Comparison of ENCODE assay signal across 12 cellular contexts in the genomic region with DNA sequence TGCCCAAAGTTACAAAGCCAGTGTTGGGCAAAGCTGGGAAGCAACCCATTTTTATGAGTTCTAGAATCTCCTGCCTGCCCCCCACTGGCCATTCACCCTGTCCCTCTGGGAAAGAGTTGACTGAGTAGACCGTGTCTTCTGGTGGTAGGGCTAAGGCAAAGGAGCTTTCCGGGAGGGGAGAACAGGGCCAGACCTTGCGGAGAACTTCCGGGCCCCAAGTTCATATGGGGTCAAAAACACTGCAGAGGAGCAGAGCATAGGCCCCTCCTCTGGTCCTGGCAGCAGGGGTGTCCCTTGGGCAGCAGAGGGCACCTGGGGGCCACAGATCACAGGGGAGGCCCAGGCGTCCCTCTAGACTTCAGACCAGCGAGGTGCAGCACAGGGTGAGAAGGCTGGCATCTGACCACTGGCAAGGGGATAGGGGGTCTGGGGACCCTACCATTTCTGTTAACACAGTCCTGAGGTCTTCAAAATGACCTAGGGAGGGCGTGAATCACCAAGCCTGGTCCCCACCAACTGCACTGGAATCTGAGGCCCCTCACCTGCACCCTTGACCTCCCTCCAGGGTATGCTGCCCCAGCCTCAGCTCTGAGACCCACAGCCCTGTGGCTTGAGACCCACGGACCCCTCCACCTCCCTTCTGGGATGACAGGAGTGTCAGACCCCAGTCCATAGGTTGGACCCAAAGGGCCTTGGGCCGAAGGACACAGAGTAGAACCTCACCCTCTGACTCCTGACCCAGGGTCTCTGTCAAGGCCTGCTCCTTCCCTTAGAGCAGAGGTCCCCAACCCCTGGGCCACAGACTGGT. TPM values are rescaled to one million over a fixed set of nuclear protein-coding genes. Genes with fewer than 3 reads are reported as not detected.
DNase-seq lines count a peak whose midpoint lies in the region; ATAC-seq and TF ChIP-seq lines count a peak whose summit lies in the region.
"Had no signal": no experiment of that assay in that cellular context is flagged by ENCODE, and none has a peak within 500 bp of the region (broad histone marks: within the 10 kb centered on the region; RNA-seq: fewer than 3 reads in every experiment).

No MANE protein-coding gene starts in this region.

- peaks cover 89% of the 10 kb centered on the region for H3K36me3 Mint-ChIP-seq in Caco-2 (ENCODE audit: insufficient read depth, unreplicated experiment)
- peaks cover 11% of the 10 kb centered on the region for H3K36me3 Mint-ChIP-seq in nephron progenitor cell (ENCODE audit: low read depth)
- H3K36me3 Mint-ChIP-seq in Calu3 (ENCODE audit: insufficient read depth, unreplicated experiment): peaks cover 49% of the 10 kb centered on the region

- CTCF ChIA-PET in Caco-2 (lab: Charles Lee): interaction anchor here (0.7 to 1.9 kb wide), 4 partner anchors 17 to 44 kb away, joined by 3 to 8 read pairs (median 4); a partner anchor contains a TSS
- CTCF ChIA-PET in Calu3 (lab: Charles Lee): interaction anchor here (0.6 to 1.3 kb wide), 2 partner anchors 28 to 62 kb away, joined by 4 read pairs; no protein-coding TSS in a partner anchor

- BruUV-seq in Caco-2 (replicated peaks; lab: Mats Ljungman, UMichigan) (TSS peak; percentile 65), Calu3 (replicated peaks; lab: Mats Ljungman, UMichigan) (no TSS peak)

- no peaks in the 10 kb centered on the region for H3F3A ChIP-seq in Loucy (ENCODE audit: low read depth)

- no peaks in the 10 kb centered on the region for H3K9me2 ChIP-seq in Loucy (replicated peaks; ENCODE audit: low read depth, low read length)

- DNase-seq in Caco-2 (peak; percentile 45 to 50), choroid plexus epithelial cell (ENCODE audit: low read depth) (no peak), nephron progenitor cell (no peak), AG20443 (ENCODE audit: low spot score) (no peak), RKO (ENCODE audit: low spot score) (no peak), Calu3 (no peak)
- DNase-seq: NCI-H526; stimulated activated CD4-positive, alpha-beta T cell treated with anti-CD3 and anti-CD28 coated beads, Interleukin-1b, Interleukin-23, amount 100 ng/mL, for 48 hours had no signal

- peak overlapping the region; percentile 82 for H3K9ac ChIP-seq in Loucy (ENCODE audit: low read depth, low read length, poor library complexity, severe bottlenecking)

- H3K27me3 ChIP-seq in Caco-2 (replicated peaks; ENCODE audit: control insufficient read depth, insufficient read depth, low read length) (no peaks in the 10 kb centered on the region), Loucy (ENCODE audit: insufficient read depth, low read length, poor library complexity, severe bottlenecking) (no peaks in the 10 kb centered on the region)

- H3K9me3 ChIP-seq in Caco-2: no peaks in the 10 kb centered on the region
- no peaks in the 10 kb centered on the region for H3K9me3 ChIP-seq in Loucy (ENCODE audit: insufficient read depth, low read depth, low read length)
- H3K9me3 ChIP-seq: HAP-1 had no signal

- H3K27ac Mint-ChIP-seq in Caco-2 (ENCODE audit: unreplicated experiment) (peak overlapping the region; percentile 94), nephron progenitor cell (no peak overlapping the region), Calu3 (ENCODE audit: unreplicated experiment) (no peak overlapping the region)

- H3K4me1 Mint-ChIP-seq in Caco-2 (ENCODE audit: low read depth, unreplicated experiment) (peaks cover 51% of the 10 kb centered on the region), nephron progenitor cell (peaks cover 34% of the 10 kb centered on the region), Calu3 (ENCODE audit: low read depth, unreplicated experiment) (peaks cover 21% of the 10 kb centered on the region)

- TF ChIP-seq CTCF in Caco-2 (IDR thresholded peaks at IDR 0.05; ENCODE audit: insufficient read depth in 1 of 2, low read depth in 1 of 2, low read length in 1 of 2, severe bottlenecking in 1 of 2, unreplicated experiment in 1 of 2) (peak in 1 of 2 experiments; percentile 35), Loucy (conservative IDR thresholded peaks at IDR 0.05; ENCODE audit: low read length) (peak; percentile 36), choroid plexus epithelial cell (conservative IDR thresholded peaks at IDR 0.05; ENCODE audit: low read depth, low read length) (peak; percentile 23), nephron progenitor cell (IDR thresholded peaks at IDR 0.05) (no peak), Calu3 (IDR thresholded peaks at IDR 0.05; ENCODE audit: unreplicated experiment) (no peak)

- H3K79me2 ChIP-seq in Loucy (ENCODE audit: insufficient read depth, low read length): peaks cover 34% of the 10 kb centered on the region

- H3K4me1 ChIP-seq in Caco-2: peaks cover 29% of the 10 kb centered on the region
- H3K4me1 ChIP-seq in Loucy (ENCODE audit: insufficient read depth, low read length, poor library complexity, severe bottlenecking): peaks cover 29% of the 10 kb centered on the region

- H3K4me2 ChIP-seq in Loucy (ENCODE audit: low read depth, low read length, poor library complexity, severe bottlenecking): peak overlapping the region; percentile 89

- H3K4me3 Mint-ChIP-seq in Caco-2 (ENCODE audit: unreplicated experiment) (peak overlapping the region; percentile 89), nephron progenitor cell (peak overlapping the region; percentile 91), Calu3 (ENCODE audit: low read depth, unreplicated experiment) (no peak overlapping the region)

- no peak overlapping the region for H2AFZ ChIP-seq in Loucy (ENCODE audit: low read length)

- H3K36me3 ChIP-seq in Caco-2 (ENCODE audit: control insufficient read depth, insufficient read depth, low read length) (peaks cover 17% of the 10 kb centered on the region), Loucy (ENCODE audit: insufficient read depth, low read length) (no peaks in the 10 kb centered on the region)
- H3K36me3 ChIP-seq: HAP-1 had no signal

- no peaks in the 10 kb centered on the region for H3K9me3 Mint-ChIP-seq in Caco-2 (ENCODE audit: unreplicated experiment)
- H3K9me3 Mint-ChIP-seq in nephron progenitor cell: no peaks in the 10 kb centered on the region
- no peaks in the 10 kb centered on the region for H3K9me3 Mint-ChIP-seq in Calu3 (ENCODE audit: low read depth, unreplicated experiment)

- H3K27me3 Mint-ChIP-seq in Caco-2 (ENCODE audit: insufficient read depth, unreplicated experiment): no peaks in the 10 kb centered on the region
- H3K27me3 Mint-ChIP-seq in nephron progenitor cell (ENCODE audit: low read depth, poor library complexity): peaks cover 9% of the 10 kb centered on the region
- no peaks in the 10 kb centered on the region for H3K27me3 Mint-ChIP-seq in Calu3 (ENCODE audit: unreplicated experiment)

- ATAC-seq in HG02759 (IDR thresholded peaks at IDR 0.05; ENCODE audit: unreplicated experiment): no peak

- POLR2A ChIA-PET in Caco-2 (lab: Charles Lee): interaction anchor here (1.0 to 1.4 kb wide), 2 partner anchors 33 to 54 kb away, joined by 7 to 10 read pairs; no protein-coding TSS in a partner anchor

- peaks cover 12% of the 10 kb centered on the region for H4K20me1 ChIP-seq in Loucy (ENCODE audit: insufficient read depth, low read length, poor library complexity, severe bottlenecking)

- intact Hi-C loops in Caco-2 (cut with micrococcal nuclease; ENCODE audit: unreplicated experiment): loop anchor here (1.0 to 2.0 kb wide), 2 partner anchors 33 to 69 kb away; no protein-coding TSS in a partner anchor
- intact Hi-C loops in Calu3 (cut with micrococcal nuclease; ENCODE audit: unreplicated experiment): no loop called here

- no peak overlapping the region for H3K4me3 ChIP-seq in Caco-2 (ENCODE audit: low read depth, low read length)
- peak overlapping the region; percentile 87 for H3K4me3 ChIP-seq in Loucy (ENCODE audit: low read length, poor library complexity, severe bottlenecking)
- H3K4me3 ChIP-seq in choroid plexus epithelial cell (ENCODE audit: low read depth, low read length): no peak overlapping the region
- H3K4me3 ChIP-seq: lung had no signal

RNA-seq across cellular contexts. Expression of a gene that starts 1.3 kb away (rescaled TPM):
- total RNA-seq in Caco-2 (2022): 87.1 and 102 TPM in 2 replicates
- total RNA-seq in Calu3 (2022): 53.0 and 61.3 TPM in 2 replicates

RNA-seq across cellular contexts. Expression of a gene that starts 40.3 kb away (rescaled TPM):
- total RNA-seq in Caco-2 (2022) (492 and 501 TPM in 2 replicates), Calu3 (2022) (55.1 and 68.9 TPM in 2 replicates)

Comparison
In these comparisons a context has a peak if more than half of its experiments do, and no peak if none do; other contexts are left out.
1. DNase-seq: peak in Caco-2 (2 of 2); none in choroid plexus epithelial cell (single experiment), nephron progenitor cell (single experiment), AG20443 (single experiment), RKO (single experiment) and Calu3 (single experiment).
2. CTCF ChIP-seq: peak in Loucy (single experiment) and choroid plexus epithelial cell (single experiment); none in nephron progenitor cell (single experiment) and Calu3 (single experiment).